In genomic region chr1:35717911-35718476, GRCh38 we compare ENCODE assay signal across 8 cellular contexts. TPM values are rescaled to one million over a fixed set of nuclear protein-coding genes. Genes with fewer than 3 reads are reported as not detected.
DNase-seq lines count a peak whose midpoint lies in the region; ATAC-seq, FAIRE-seq and TF ChIP-seq lines count a peak whose summit lies in the region.

No MANE protein-coding gene starts in this region.

- peak overlapping the region; percentile 81 to 84 for H3K9ac ChIP-seq in liver (ENCODE audit: low read depth in 1 of 2, low read length in 2 of 2)
- H3K9ac ChIP-seq in HepG2 (ENCODE audit: insufficient read depth, low read depth, low read length): no peak overlapping the region
- peak overlapping the region; percentile 84 for H3K9ac ChIP-seq in keratinocyte (ENCODE audit: control insufficient read depth, extremely low read depth, insufficient read depth, low read length)
- H3K9ac ChIP-seq in smooth muscle cell (ENCODE audit: low read depth): peak overlapping the region; percentile 72

- H3K27me3 ChIP-seq in liver (ENCODE audit: control insufficient read depth in 4 of 4, insufficient read depth in 4 of 4, low read length in 3 of 4) (no peaks in the 10 kb centered on the region), HepG2 (ENCODE audit: control insufficient read depth in 1 of 2, insufficient read depth in 2 of 2, low read length in 2 of 2) (no peaks in the 10 kb centered on the region), bronchial epithelial cell (ENCODE audit: control insufficient read depth, insufficient read depth, low read length) (no peaks in the 10 kb centered on the region), keratinocyte (ENCODE audit: control insufficient read depth, extremely low read depth, insufficient read depth, low read length) (no peaks in the 10 kb centered on the region), smooth muscle cell (ENCODE audit: low read depth) (no peaks in the 10 kb centered on the region)

- no peaks in the 10 kb centered on the region for H3K9me3 ChIP-seq in liver (ENCODE audit: control insufficient read depth in 4 of 4, low read length in 3 of 4)
- no peaks in the 10 kb centered on the region for H3K9me3 ChIP-seq in HepG2 (ENCODE audit: low read length)
- no peaks in the 10 kb centered on the region for H3K9me3 ChIP-seq in OCI-LY7 (ENCODE audit: low read length)
- H3K9me3 ChIP-seq in keratinocyte (ENCODE audit: control insufficient read depth, low read depth, low read length): no peaks in the 10 kb centered on the region
- no peaks in the 10 kb centered on the region for H3K9me3 ChIP-seq in smooth muscle cell (replicated peaks; ENCODE audit: low read depth)

- H3K36me3 ChIP-seq in liver (ENCODE audit: control insufficient read depth in 4 of 4, insufficient read depth in 3 of 4, low read depth in 1 of 4, low read length in 3 of 4): no peaks in the 10 kb centered on the region
- no peaks in the 10 kb centered on the region for H3K36me3 ChIP-seq in HepG2 (replicated peaks in 1 of 2; ENCODE audit: control insufficient read depth in 1 of 2, insufficient read depth in 2 of 2, low read length in 2 of 2)
- H3K36me3 ChIP-seq in OCI-LY7 (ENCODE audit: insufficient read depth, low read length): peaks cover 27% of the 10 kb centered on the region
- H3K36me3 ChIP-seq in bronchial epithelial cell (ENCODE audit: control insufficient read depth, insufficient read depth, low read length): no peaks in the 10 kb centered on the region
- peaks cover 10 to 25% of the 10 kb centered on the region in 2 experiments for H3K36me3 ChIP-seq in keratinocyte (ENCODE audit: control insufficient read depth in 2 of 2, extremely low read depth in 1 of 2, insufficient read depth in 2 of 2, low read length in 2 of 2)
- no peaks in the 10 kb centered on the region for H3K36me3 ChIP-seq in smooth muscle cell (ENCODE audit: low read depth)

- TF ChIP-seq POLR2A in HepG2 (IDR thresholded peaks at IDR 0.05; ENCODE audit: insufficient read depth in 1 of 2, low read depth in 2 of 2, low read length in 2 of 2): no peak

- POLR2A ChIA-PET in HepG2 (lab: Yijun Ruan, JAX): no interaction called here
- POLR2A ChIA-PET in OCI-LY7 (lab: Charles Lee): no interaction called here

- no peaks in the 10 kb centered on the region for H4K20me1 ChIP-seq in HepG2 (ENCODE audit: insufficient read depth, low read length)
- no peaks in the 10 kb centered on the region; the same call in 1 of the 2 replicates for H4K20me1 ChIP-seq in OCI-LY7 (ENCODE audit: insufficient read depth, low read length)
- H4K20me1 ChIP-seq in keratinocyte (ENCODE audit: control insufficient read depth, extremely low read depth, insufficient read depth, low read length): peaks cover 2% of the 10 kb centered on the region
- H4K20me1 ChIP-seq in smooth muscle cell (ENCODE audit: low read depth): peaks cover 48% of the 10 kb centered on the region

- H3K27ac ChIP-seq in liver (ENCODE audit: low read depth in 1 of 2, low read length in 2 of 2) (peak overlapping the region; percentile 32 to 59), HepG2 (ENCODE audit: extremely low read length, insufficient read depth, low read length) (no peak overlapping the region), OCI-LY7 (ENCODE audit: low read depth, low read length, poor library complexity, severe bottlenecking) (no peak overlapping the region), keratinocyte (ENCODE audit: control insufficient read depth, insufficient read depth, low read length) (peak overlapping the region; percentile 56), smooth muscle cell (ENCODE audit: low read depth) (peak overlapping the region; percentile 61)

- TF ChIP-seq RAD21 in liver (IDR thresholded peaks at IDR 0.05) (no peak), HepG2 (CRISPR knock-in tag; IDR thresholded peaks at IDR 0.05) (no peak)

- H2AFZ ChIP-seq in HepG2 (ENCODE audit: low read length): no peak overlapping the region
- H2AFZ ChIP-seq in OCI-LY7 (ENCODE audit: low read length): no peak overlapping the region
- peak overlapping the region; percentile 95 for H2AFZ ChIP-seq in keratinocyte (ENCODE audit: control insufficient read depth, low read length)
- peak overlapping the region; percentile 98 for H2AFZ ChIP-seq in smooth muscle cell (ENCODE audit: low read depth)

- BruUV-seq in HepG2 (replicated peaks; lab: Mats Ljungman, UMichigan): no TSS peak
- BruUV-seq in OCI-LY7 (replicated peaks; lab: Mats Ljungman, UMichigan): no TSS peak

- dilution Hi-C loops in keratinocyte (cut with MboI; ENCODE audit: extremely low pct_ligation_motif_present, low sequenced_read_pairs): no loop called here

- ATAC-seq in HepG2: no peak
- ATAC-seq in GM21360 (IDR thresholded peaks at IDR 0.05; ENCODE audit: unreplicated experiment): no peak
- ATAC-seq in HG02571 (IDR thresholded peaks at IDR 0.05; ENCODE audit: unreplicated experiment): no peak

- H3K4me3 ChIP-seq in liver (ENCODE audit: low read depth in 1 of 3, low read length in 3 of 3) (peak overlapping the region; percentile 64 to 89 (median 81)), HepG2 (replicated peaks in 1 of 3; ENCODE audit: insufficient read depth in 1 of 3, low read depth in 2 of 3, low read length in 3 of 3) (no peak overlapping the region), OCI-LY7 (ENCODE audit: low read depth, low read length, poor library complexity, severe bottlenecking) (no peak overlapping the region), bronchial epithelial cell (ENCODE audit: low read depth, low read length) (peak overlapping the region; percentile 83), keratinocyte (ENCODE audit: control insufficient read depth in 2 of 3, extremely low read depth in 1 of 3, insufficient read depth in 2 of 3, low read depth in 1 of 3, low read length in 3 of 3) (peak overlapping the region; percentile 80 to 87 (median 82)), smooth muscle cell (peak overlapping the region; percentile 68)

- CTCF ChIA-PET in HepG2 (lab: Yijun Ruan, JAX; ENCODE audit: low intra/inter-chr PET ratio, low total read pairs): interaction anchor here (1.6 kb wide), 1 partner anchor 149 kb away, joined by 4 read pairs; no protein-coding TSS in a partner anchor
- CTCF ChIA-PET in OCI-LY7 (lab: Charles Lee; ENCODE audit: unreplicated experiment): no interaction called here

- in situ Hi-C loops in HepG2 (cut with HindIII; ENCODE audit: extremely low pct_ligation_motif_present, low pct_unique_long_range_greater_than_20kb): loop anchor here (5.0 kb wide), 1 partner anchor 151 kb away; no protein-coding TSS in a partner anchor

- H3K9me1 ChIP-seq in keratinocyte (ENCODE audit: control insufficient read depth, extremely low read depth, insufficient read depth, low read length): peaks cover 2% of the 10 kb centered on the region

- intact Hi-C loops in HepG2 (cut with micrococcal nuclease; ENCODE audit: unreplicated experiment): no loop called here
- intact Hi-C loops in OCI-LY7 (cut with micrococcal nuclease; ENCODE audit: unreplicated experiment): no loop called here

- H3K79me2 ChIP-seq in HepG2 (ENCODE audit: insufficient read depth, low read length): no peaks in the 10 kb centered on the region
- H3K79me2 ChIP-seq in OCI-LY7 (ENCODE audit: insufficient read depth, low read depth, low read length): no peaks in the 10 kb centered on the region
- H3K79me2 ChIP-seq in keratinocyte (ENCODE audit: control insufficient read depth, insufficient read depth, low read length): peaks cover 28% of the 10 kb centered on the region
- peaks cover 25% of the 10 kb centered on the region for H3K79me2 ChIP-seq in smooth muscle cell (ENCODE audit: low read depth)

- WGBS in liver: 33% methylated on average over 10 of the region's 10 CpGs
- WGBS in HepG2 (ENCODE audit: low lambda C conversion rate): 91% methylated on average over 10 of the region's 10 CpGs
- 6% methylated on average over 10 of the region's 10 CpGs for WGBS in smooth muscle cell (ENCODE audit: low lambda C conversion rate)

- DNase-seq in HepG2 (ENCODE audit: low spot score): no peak
- DNase-seq in OCI-LY7 (ENCODE audit: low spot score): no peak
- peak; percentile 16 for DNase-seq in bronchial epithelial cell (ENCODE audit: low read depth)
- no peak for DNase-seq in keratinocyte (ENCODE audit: low read depth, low spot score)
- peak; percentile 26 for DNase-seq in smooth muscle cell (lab: John Stamatoyannopoulos, UW; ENCODE audit: unreplicated experiment)

- H3K9me2 ChIP-seq in OCI-LY7 (ENCODE audit: insufficient read depth, low read length): no peaks in the 10 kb centered on the region

- H3F3A ChIP-seq in smooth muscle cell (ENCODE audit: low read depth): peaks cover 3% of the 10 kb centered on the region

- H3K4me2 ChIP-seq in HepG2 (ENCODE audit: low read depth, low read length) (no peak overlapping the region), OCI-LY7 (ENCODE audit: low read length) (peak overlapping the region; percentile 45; the same call in 1 of the 2 replicates), keratinocyte (ENCODE audit: control insufficient read depth, extremely low read depth, insufficient read depth, low read depth, low read length) (peak overlapping the region; percentile 86), smooth muscle cell (peak overlapping the region; percentile 98)

- TF ChIP-seq CTCF in liver (IDR thresholded peaks at IDR 0.05; ENCODE audit: low read depth, low read length, missing input control) (no peak), HepG2 (CRISPR knock-in tag; IDR thresholded peaks at IDR 0.05) (no peak), OCI-LY7 (conservative IDR thresholded peaks at IDR 0.05; ENCODE audit: low read length) (no peak), bronchial epithelial cell (IDR thresholded peaks at IDR 0.05; ENCODE audit: insufficient read depth, low read length, severe bottlenecking) (no peak), keratinocyte (optimal IDR thresholded peaks at IDR 0.05 in 1 of 3, IDR thresholded peaks at IDR 0.05 in 1 of 3, conservative IDR thresholded peaks at IDR 0.05 in 1 of 3; ENCODE audit: extremely low read depth in 1 of 3, insufficient read depth in 2 of 3, low read length in 3 of 3) (no peak), smooth muscle cell (IDR thresholded peaks at IDR 0.05; ENCODE audit: borderline replicate concordance, insufficient read depth, poor library complexity, severe bottlenecking) (no peak)

- FAIRE-seq in HepG2 (lab: Jason Lieb, UNC) (no peak), bronchial epithelial cell (lab: Jason Lieb, UNC) (no peak), keratinocyte (lab: Jason Lieb, UNC) (no peak)

- no peak for TF ChIP-seq EP300 in HepG2 (IDR thresholded peaks at IDR 0.05; ENCODE audit: low read depth in 2 of 2, low read length in 2 of 2)
- no peak for TF ChIP-seq EP300 in HepG2 (CRISPR knock-in tag; IDR thresholded peaks at IDR 0.05; ENCODE audit: borderline replicate concordance)

- H3K4me1 ChIP-seq in liver (ENCODE audit: control insufficient read depth in 4 of 4, insufficient read depth in 4 of 4, low read length in 3 of 4) (peaks cover 0 to 14% (median 8%) of the 10 kb centered on the region in 4 donors), HepG2 (ENCODE audit: insufficient read depth, low read length) (peaks cover 14% of the 10 kb centered on the region), OCI-LY7 (ENCODE audit: insufficient read depth, low read length, poor library complexity, severe bottlenecking) (no peaks in the 10 kb centered on the region), keratinocyte (ENCODE audit: control insufficient read depth, extremely low read depth, insufficient read depth, low read length) (peaks cover 23% of the 10 kb centered on the region), smooth muscle cell (ENCODE audit: low read depth) (peaks cover 9% of the 10 kb centered on the region)

RNA-seq across cellular contexts. Expression of gene C1orf216, which starts 0.7 kb away (rescaled TPM):
- 1 to 10 TPM; 2.9 to 3.2 TPM for total RNA-seq in liver
- 1 to 10 TPM; 1.2 to 3.4 TPM for polyA plus RNA-seq in liver
- 1.1 TPM in 2 replicates for total RNA-seq in HepG2 (2016; rRNA removed; fragmentation: Illumina TruSeq; extraction: Trizol)
- 0.44 TPM in 1 of 2 replicates, not detected in the other for total RNA-seq in HepG2 (2016; cell fraction: cytosol; rRNA removed; fragmentation: Illumina TruSeq; extraction: Trizol; ENCODE audit: low read depth)
- total RNA-seq in HepG2 (2016; cell fraction: insoluble cytoplasmic fraction; rRNA removed; fragmentation: Illumina TruSeq; extraction: Trizol): 0.80 and 0.98 TPM in 2 replicates
- 0.79 and 0.83 TPM in 2 replicates for total RNA-seq in HepG2 (2016; cell fraction: membrane; rRNA removed; fragmentation: Illumina TruSeq; extraction: Trizol)
- total RNA-seq in HepG2 (2016; cell fraction: nucleus; rRNA removed; fragmentation: Illumina TruSeq; extraction: Trizol): 1.1 and 1.4 TPM in 2 replicates
- 0.37 and 0.48 TPM in 2 replicates for polyA plus RNA-seq in HepG2 (2011; rRNA removed)
- 0.14 and 0.17 TPM in 2 replicates for polyA plus RNA-seq in HepG2 (2011; cell fraction: cytosol; rRNA removed)
- polyA plus RNA-seq in HepG2 (2011; cell fraction: nucleus; rRNA removed): 1.5 and 1.8 TPM in 2 replicates
- polyA plus RNA-seq in HepG2 (2012): 0.35 and 0.40 TPM in 2 replicates
- polyA plus RNA-seq in HepG2 (2016; cell fraction: cytosol; fragmentation: Illumina TruSeq; extraction: Trizol; ENCODE audit: low read depth): 0.09 and 0.19 TPM in 2 replicates
- polyA plus RNA-seq in HepG2 (2016; cell fraction: insoluble cytoplasmic fraction; fragmentation: Illumina TruSeq; extraction: Trizol; ENCODE audit: low read depth): 0.72 and 0.88 TPM in 2 replicates
- polyA plus RNA-seq in HepG2 (2016; cell fraction: membrane; fragmentation: Illumina TruSeq; extraction: Trizol; ENCODE audit: low read depth): 0.23 TPM in 2 replicates
- polyA plus RNA-seq in HepG2 (2016; cell fraction: nucleus; fragmentation: Illumina TruSeq; extraction: Trizol; ENCODE audit: insufficient read depth, low read depth): 5.6 and 6.7 TPM in 2 replicates
- 0.32 and 19.3 TPM in 2 replicates for polyA minus RNA-seq in HepG2 (2011; rRNA and poly(A)+ RNA removed; ENCODE audit: low replicate concordance)
- polyA minus RNA-seq in HepG2 (2011; cell fraction: cytosol; rRNA and poly(A)+ RNA removed): not detected in 2 replicates
- polyA minus RNA-seq in HepG2 (2011; cell fraction: nucleus; rRNA and poly(A)+ RNA removed): 0.37 and 0.77 TPM in 2 replicates
- total RNA-seq in OCI-LY7 (2014; rRNA removed; shearing (Covaris generic)): 7.2 and 8.8 TPM in 2 replicates
- total RNA-seq in OCI-LY7 (2022): 15.0 and 15.3 TPM in 2 replicates
- 4.1 and 6.3 TPM in 2 replicates for total RNA-seq in bronchial epithelial cell
- 10.0 to 10.4 TPM (median 10.1 TPM) in 3 replicates for polyA plus RNA-seq in keratinocyte
- polyA plus RNA-seq in keratinocyte (2011; ENCODE audit: low read depth): 5.1 TPM
- polyA plus RNA-seq in keratinocyte (2011; cell fraction: cytosol; rRNA removed): 10.1 and 10.3 TPM in 2 replicates
- 17.1 and 17.5 TPM in 2 replicates for polyA plus RNA-seq in keratinocyte (2011; cell fraction: nucleus; rRNA removed)
- polyA plus RNA-seq in keratinocyte (2012; ENCODE audit: low replicate concordance): 6.0 and 10.4 TPM in 2 replicates
- 10.9 to 11.3 TPM (median 11.2 TPM) in 3 replicates for polyA minus RNA-seq in keratinocyte
- polyA minus RNA-seq in keratinocyte (2011; cell fraction: cytosol; rRNA and poly(A)+ RNA removed): 7.5 TPM
- 4.0 and 6.5 TPM in 2 replicates for polyA minus RNA-seq in keratinocyte (2011; cell fraction: nucleus; rRNA and poly(A)+ RNA removed)
- 4.5 and 7.5 TPM in 2 replicates for total RNA-seq in smooth muscle cell
- polyA plus RNA-seq in smooth muscle cell: 9.4 and 9.7 TPM in 2 replicates

RNA-seq across cellular contexts. Expression of gene CLSPN, which starts 51.8 kb away (rescaled TPM):
- total RNA-seq in liver (10 to 100 TPM in 1 of 2 donors, under 1 TPM in 1; 0.08 to 18.9 TPM), HepG2 (2016; rRNA removed; fragmentation: Illumina TruSeq; extraction: Trizol) (32.5 and 51.7 TPM in 2 replicates), OCI-LY7 (2022) (67.9 and 68.5 TPM in 2 replicates), bronchial epithelial cell (0.26 and 0.38 TPM in 2 replicates), smooth muscle cell (2.9 and 4.5 TPM in 2 replicates)
- polyA plus RNA-seq in liver (under 1 TPM; 0.15 to 0.50 TPM), HepG2 (2011; rRNA removed) (2.2 and 2.5 TPM in 2 replicates), keratinocyte (0.98 to 7.7 TPM (median 4.7 TPM) in 3 replicates), smooth muscle cell (2.4 and 4.7 TPM in 2 replicates)
- total RNA-seq in HepG2 (2016; cell fraction: cytosol; rRNA removed; fragmentation: Illumina TruSeq; extraction: Trizol; ENCODE audit: low read depth): 4.4 and 6.3 TPM in 2 replicates
- 31.9 and 50.2 TPM in 2 replicates for total RNA-seq in HepG2 (2016; cell fraction: insoluble cytoplasmic fraction; rRNA removed; fragmentation: Illumina TruSeq; extraction: Trizol)
- total RNA-seq in HepG2 (2016; cell fraction: membrane; rRNA removed; fragmentation: Illumina TruSeq; extraction: Trizol): 6.2 and 8.0 TPM in 2 replicates
- total RNA-seq in HepG2 (2016; cell fraction: nucleus; rRNA removed; fragmentation: Illumina TruSeq; extraction: Trizol): 22.1 and 25.0 TPM in 2 replicates
- 1.6 TPM in 2 replicates for polyA plus RNA-seq in HepG2 (2011; cell fraction: cytosol; rRNA removed)
- 1.7 and 2.2 TPM in 2 replicates for polyA plus RNA-seq in HepG2 (2011; cell fraction: nucleus; rRNA removed)
- polyA plus RNA-seq in HepG2 (2012): 1.1 and 4.6 TPM in 2 replicates
- polyA plus RNA-seq in HepG2 (2016; cell fraction: cytosol; fragmentation: Illumina TruSeq; extraction: Trizol; ENCODE audit: low read depth): 0.63 and 0.71 TPM in 2 replicates
- 20.7 and 21.0 TPM in 2 replicates for polyA plus RNA-seq in HepG2 (2016; cell fraction: insoluble cytoplasmic fraction; fragmentation: Illumina TruSeq; extraction: Trizol; ENCODE audit: low read depth)
- polyA plus RNA-seq in HepG2 (2016; cell fraction: membrane; fragmentation: Illumina TruSeq; extraction: Trizol; ENCODE audit: low read depth): 0.34 and 0.68 TPM in 2 replicates
- polyA plus RNA-seq in HepG2 (2016; cell fraction: nucleus; fragmentation: Illumina TruSeq; extraction: Trizol; ENCODE audit: insufficient read depth, low read depth): 21.6 and 24.4 TPM in 2 replicates
- 3.3 and 40.9 TPM in 2 replicates for polyA minus RNA-seq in HepG2 (2011; rRNA and poly(A)+ RNA removed; ENCODE audit: low replicate concordance)
- 4.3 and 4.4 TPM in 2 replicates for polyA minus RNA-seq in HepG2 (2011; cell fraction: cytosol; rRNA and poly(A)+ RNA removed)
- polyA minus RNA-seq in HepG2 (2011; cell fraction: nucleus; rRNA and poly(A)+ RNA removed): 3.9 and 4.6 TPM in 2 replicates
- total RNA-seq in OCI-LY7 (2014; rRNA removed; shearing (Covaris generic)): 28.7 and 33.2 TPM in 2 replicates
- polyA plus RNA-seq in keratinocyte (2011; ENCODE audit: low read depth): 0.32 TPM
- polyA plus RNA-seq in keratinocyte (2011; cell fraction: cytosol; rRNA removed): 0.84 and 2.9 TPM in 2 replicates
- polyA plus RNA-seq in keratinocyte (2011; cell fraction: nucleus; rRNA removed): 2.0 and 2.1 TPM in 2 replicates
- polyA plus RNA-seq in keratinocyte (2012; ENCODE audit: low replicate concordance): 0.28 and 7.6 TPM in 2 replicates
- 0.92 to 10.7 TPM (median 8.6 TPM) in 3 replicates for polyA minus RNA-seq in keratinocyte
- polyA minus RNA-seq in keratinocyte (2011; cell fraction: cytosol; rRNA and poly(A)+ RNA removed): 0.38 TPM
- 0.21 and 2.1 TPM in 2 replicates for polyA minus RNA-seq in keratinocyte (2011; cell fraction: nucleus; rRNA and poly(A)+ RNA removed)

Comparison
In these comparisons a context has a peak if more than half of its experiments do, and no peak if none do; other contexts are left out.
1. H3K27ac ChIP-seq: peak in liver (2 of 2), keratinocyte (single experiment) and smooth muscle cell (single experiment); none in HepG2 (single experiment) and OCI-LY7 (single experiment).
2. H3K4me3 ChIP-seq: peak in liver (3 of 3), bronchial epithelial cell (single experiment), keratinocyte (3 of 3) and smooth muscle cell (single experiment); none in HepG2 (0 of 3) and OCI-LY7 (single experiment).
3. DNase-seq: peak in bronchial epithelial cell (single experiment) and smooth muscle cell (single experiment); none in HepG2 (single experiment), OCI-LY7 (single experiment) and keratinocyte (single experiment).
4. H2AFZ ChIP-seq: peak in keratinocyte (single experiment) and smooth muscle cell (single experiment); none in HepG2 (single experiment) and OCI-LY7 (single experiment).